18 cellular contexts compared by ENCODE assay signal in genomic region chr22:25911243-25911972, GRCh38.
"Had no signal": no experiment of that assay in that cellular context is flagged by ENCODE, and none has a peak within 500 bp of the region (broad histone marks: within the 10 kb centered on the region; RNA-seq: fewer than 3 reads in every experiment).

No MANE protein-coding gene starts in this region.

- H3K27ac ChIP-seq: RWPE1, SJSA1, SK-N-MC had no signal

- H3K4me1 ChIP-seq: SJSA1 had no signal

- ATAC-seq: Panc1, PC-3 had no signal

- H3K9me3 ChIP-seq: SJSA1 had no signal

- DNase-seq: KBM-7; MM.1S; NCI-H1092 treated with DMSO at 0.1 percent for 48 hours; NCI-H1436; NCI-H187; NCI-H2029; NCI-H2081 treated with DMSO at 0.1 percent for 48 hours; NCI-H2227 treated with DMSO at 0.1 percent for 48 hours; NCI-H524; NCI-H526 treated with DMSO at 0.1 percent for 48 hours; NCI-H748 treated with DMSO at 0.1 percent for 48 hours; NK-92 treated with Interleukin-12 subunit alpha and Interleukin-12 subunit beta, amount 100 ng/mL, for 24 hours; PC-3; SIG-M5 had no signal

- H3K4me3 ChIP-seq: SJSA1, SK-N-MC had no signal

- H3K36me3 ChIP-seq: SJSA1 had no signal
